1 cellular context compared by ENCODE assay signal in genomic region chr20:48921168-48921882, GRCh38.
TF ChIP-seq lines count a peak whose summit lies in the region.

TSS of gene ARFGEF2 (plus strand) at chr20:48921711. CDS start at chr20:48921890, 179 bp downstream.

TF ChIP-seq in GM12878, 131 proteins besides CTCF, POLR2A, EP300 and RAD21 (continued from another document and continues in another):
- TF ChIP-seq BCLAF1 (IDR thresholded peaks at IDR 0.05) (0 out of 2 replicates have a peak, but pooled peaks have one; percentile 44), FOXM1 (IDR thresholded peaks at IDR 0.05; ENCODE audit: low read depth, low read length) (no peak), POLR2AphosphoS2 (IDR thresholded peaks at IDR 0.05; ENCODE audit: low read depth, low read length) (peak; percentile 84), IRF3 (IDR thresholded peaks at IDR 0.05) (0 out of 2 replicates have a peak, but pooled peaks have one; percentile 52), RAD51 (IDR thresholded peaks at IDR 0.05) (peak; percentile 99), MTA2 (IDR thresholded peaks at IDR 0.05; ENCODE audit: low read depth) (peak; percentile 80), IKZF1 (conservative IDR thresholded peaks at IDR 0.05) (peak; percentile 84), PAX8 (IDR thresholded peaks at IDR 0.05) (0 out of 2 replicates have a peak, but pooled peaks have one; percentile 42), NR2C1 (IDR thresholded peaks at IDR 0.05) (peak; percentile 84), KLF5 (IDR thresholded peaks at IDR 0.05; ENCODE audit: partially characterized antibody) (peak; percentile 56), CUX1 (IDR thresholded peaks at IDR 0.05; ENCODE audit: insufficient replicate concordance, low read depth, low read length) (peak; percentile 22), RFX5 (IDR thresholded peaks at IDR 0.05; ENCODE audit: low read depth, low read length) (no peak), BHLHE40 (IDR thresholded peaks at IDR 0.05; ENCODE audit: borderline replicate concordance in 1 of 2, low read depth in 2 of 2, low read length in 1 of 2) (peak; percentile 93 to 99), NR2F1 (conservative IDR thresholded peaks at IDR 0.05) (peak; percentile 89), MLLT1 (IDR thresholded peaks at IDR 0.05) (peak; percentile 88), NFYA (IDR thresholded peaks at IDR 0.05; ENCODE audit: borderline replicate concordance, low read depth, low read length) (no peak), ESRRA (IDR thresholded peaks at IDR 0.05; ENCODE audit: low read length) (no peak), POU2F2 (IDR thresholded peaks at IDR 0.05; ENCODE audit: borderline replicate concordance, low read depth, low read length) (0 out of 3 replicates have a peak, but pooled peaks have one; percentile 47), SKIL (IDR thresholded peaks at IDR 0.05; ENCODE audit: low read depth, poor library complexity, severe bottlenecking) (peak; percentile 34), MXI1 (IDR thresholded peaks at IDR 0.05; ENCODE audit: low read depth, low read length) (peak; percentile 97), TAF1 (IDR thresholded peaks at IDR 0.05; ENCODE audit: borderline replicate concordance, low read depth, low read length) (peak; percentile 88; the same call in 1 of the 2 replicates), HCFC1 (IDR thresholded peaks at IDR 0.05; ENCODE audit: low read length) (peak; percentile 68), ZSCAN29 (IDR thresholded peaks at IDR 0.05) (no peak), SIX5 (IDR thresholded peaks at IDR 0.05; ENCODE audit: low read depth, low read length, severe bottlenecking) (peak; percentile 22), TCF3 (IDR thresholded peaks at IDR 0.05; ENCODE audit: borderline replicate concordance, insufficient read depth, low read depth, low read length) (peak; percentile 53; the same call in 1 of the 2 replicates), PRDM15 (CRISPR knock-in tag; IDR thresholded peaks at IDR 0.05) (peak; percentile 91), PKNOX1 (IDR thresholded peaks at IDR 0.05) (peak; percentile 61), ELK1 (IDR thresholded peaks at IDR 0.05; ENCODE audit: low read depth, low read length) (0 out of 2 replicates have a peak, but pooled peaks have one; percentile 45), MYC (IDR thresholded peaks at IDR 0.05; ENCODE audit: insufficient read depth, insufficient read length, insufficient replicate concordance, low read length, severe bottlenecking) (no peak), MTA3 (IDR thresholded peaks at IDR 0.05; ENCODE audit: borderline replicate concordance, low read length) (no peak), YY1 (IDR thresholded peaks at IDR 0.05; ENCODE audit: low read depth, low read length) (peak; percentile 99)
